ENCODE assay signal across 1 cellular context in genomic region chr4:38760915-38761314, GRCh38.
A peak's percentile ranks its signal among the peaks of the same experiment; 100 is the strongest.
TF ChIP-seq lines count a peak whose summit lies in the region.

No MANE protein-coding gene starts in this region.

TF ChIP-seq in GM12878, 131 proteins besides CTCF, POLR2A, EP300 and RAD21 (continued from another document and continues in another):
- TF ChIP-seq ZNF687 (IDR thresholded peaks at IDR 0.05) (peak; percentile 51; the same call in 1 of the 2 replicates), POU2F2 (IDR thresholded peaks at IDR 0.05; ENCODE audit: borderline replicate concordance, low read depth, low read length) (0 out of 3 replicates have a peak, but pooled peaks have one; percentile 16), ZNF24 (IDR thresholded peaks at IDR 0.05) (no peak), ASH2L (IDR thresholded peaks at IDR 0.05; ENCODE audit: borderline replicate concordance, low read depth) (0 out of 2 replicates have a peak, but pooled peaks have one; percentile 40), KLF5 (IDR thresholded peaks at IDR 0.05; ENCODE audit: partially characterized antibody) (no peak), TCF3 (IDR thresholded peaks at IDR 0.05; ENCODE audit: borderline replicate concordance, insufficient read depth, low read depth, low read length) (no peak), ZBED1 (IDR thresholded peaks at IDR 0.05; ENCODE audit: borderline replicate concordance) (0 out of 2 replicates have a peak, but pooled peaks have one; percentile 55), ATF2 (IDR thresholded peaks at IDR 0.05; ENCODE audit: low read length) (peak; percentile 65; the same call in 1 of the 2 replicates), MYB (IDR thresholded peaks at IDR 0.05; ENCODE audit: borderline replicate concordance, low read depth, low read length) (no peak), EED (IDR thresholded peaks at IDR 0.05; ENCODE audit: low read depth) (peak; percentile 71), MEF2A (IDR thresholded peaks at IDR 0.05; ENCODE audit: insufficient read depth, low read depth, low read length) (peak; percentile 18; the same call in 1 of the 2 replicates), SMC3 (IDR thresholded peaks at IDR 0.05; ENCODE audit: borderline replicate concordance, low read length) (peak; percentile 3; the same call in 1 of the 2 replicates), TCF12 (IDR thresholded peaks at IDR 0.05; ENCODE audit: low read depth, low read length) (peak; percentile 83; the same call in 1 of the 2 replicates), PAX5 (IDR thresholded peaks at IDR 0.05; ENCODE audit: borderline replicate concordance, low read depth, low read length) (no peak), CBFB (IDR thresholded peaks at IDR 0.05; ENCODE audit: low read depth) (peak; percentile 71), BHLHE40 (IDR thresholded peaks at IDR 0.05; ENCODE audit: borderline replicate concordance in 1 of 2, low read depth in 2 of 2, low read length in 1 of 2) (peak; percentile 42 to 47; a peak in 2 of 4 replicates), TAF1 (IDR thresholded peaks at IDR 0.05; ENCODE audit: borderline replicate concordance, low read depth, low read length) (no peak), GATAD2B (conservative IDR thresholded peaks at IDR 0.05; ENCODE audit: low read depth) (peak; percentile 42; the same call in 1 of the 2 replicates), YBX1 (IDR thresholded peaks at IDR 0.05) (peak; percentile 51; the same call in 1 of the 2 replicates), NRF1 (conservative IDR thresholded peaks at IDR 0.05; ENCODE audit: low read depth, low read length) (no peak), CREB1 (IDR thresholded peaks at IDR 0.05; ENCODE audit: low read depth) (no peak), SIN3A (IDR thresholded peaks at IDR 0.05; ENCODE audit: low read depth, low read length) (no peak), IRF4 (IDR thresholded peaks at IDR 0.05; ENCODE audit: low read depth, low read length) (0 out of 2 replicates have a peak, but pooled peaks have one; percentile 19), SPI1 (IDR thresholded peaks at IDR 0.05; ENCODE audit: borderline replicate concordance, insufficient read depth, low read depth, low read length) (no peak), RUNX3 (IDR thresholded peaks at IDR 0.05; ENCODE audit: low read length) (peak; percentile 89), CUX1 (IDR thresholded peaks at IDR 0.05; ENCODE audit: insufficient replicate concordance, low read depth, low read length) (peak; percentile 85), IRF3 (IDR thresholded peaks at IDR 0.05) (no peak), TBL1XR1 (IDR thresholded peaks at IDR 0.05; ENCODE audit: low read depth, low read length) (0 out of 2 replicates have a peak, but pooled peaks have one; percentile 22), PKNOX1 (IDR thresholded peaks at IDR 0.05) (no peak), CHD1 (IDR thresholded peaks at IDR 0.05; ENCODE audit: low read depth, low read length) (no peak), MEF2B (IDR thresholded peaks at IDR 0.05; ENCODE audit: partially characterized antibody, poor library complexity, severe bottlenecking) (peak; percentile 99), ZBTB11 (CRISPR knock-in tag; IDR thresholded peaks at IDR 0.05) (no peak), E2F4 (IDR thresholded peaks at IDR 0.05; ENCODE audit: low read depth, low read length) (no peak), RB1 (IDR thresholded peaks at IDR 0.05; ENCODE audit: borderline replicate concordance) (no peak; the same call in 1 of the 2 replicates), BCL3 (IDR thresholded peaks at IDR 0.05; ENCODE audit: borderline replicate concordance, insufficient read depth, low read depth, low read length, poor library complexity, severe bottlenecking) (peak; percentile 91), IKZF2 (IDR thresholded peaks at IDR 0.05) (peak; percentile 6 to 62; a peak in 3 of 4 replicates), JUNB (IDR thresholded peaks at IDR 0.05) (0 out of 2 replicates have a peak, but pooled peaks have one; percentile 9)
